In the genomic region with DNA sequence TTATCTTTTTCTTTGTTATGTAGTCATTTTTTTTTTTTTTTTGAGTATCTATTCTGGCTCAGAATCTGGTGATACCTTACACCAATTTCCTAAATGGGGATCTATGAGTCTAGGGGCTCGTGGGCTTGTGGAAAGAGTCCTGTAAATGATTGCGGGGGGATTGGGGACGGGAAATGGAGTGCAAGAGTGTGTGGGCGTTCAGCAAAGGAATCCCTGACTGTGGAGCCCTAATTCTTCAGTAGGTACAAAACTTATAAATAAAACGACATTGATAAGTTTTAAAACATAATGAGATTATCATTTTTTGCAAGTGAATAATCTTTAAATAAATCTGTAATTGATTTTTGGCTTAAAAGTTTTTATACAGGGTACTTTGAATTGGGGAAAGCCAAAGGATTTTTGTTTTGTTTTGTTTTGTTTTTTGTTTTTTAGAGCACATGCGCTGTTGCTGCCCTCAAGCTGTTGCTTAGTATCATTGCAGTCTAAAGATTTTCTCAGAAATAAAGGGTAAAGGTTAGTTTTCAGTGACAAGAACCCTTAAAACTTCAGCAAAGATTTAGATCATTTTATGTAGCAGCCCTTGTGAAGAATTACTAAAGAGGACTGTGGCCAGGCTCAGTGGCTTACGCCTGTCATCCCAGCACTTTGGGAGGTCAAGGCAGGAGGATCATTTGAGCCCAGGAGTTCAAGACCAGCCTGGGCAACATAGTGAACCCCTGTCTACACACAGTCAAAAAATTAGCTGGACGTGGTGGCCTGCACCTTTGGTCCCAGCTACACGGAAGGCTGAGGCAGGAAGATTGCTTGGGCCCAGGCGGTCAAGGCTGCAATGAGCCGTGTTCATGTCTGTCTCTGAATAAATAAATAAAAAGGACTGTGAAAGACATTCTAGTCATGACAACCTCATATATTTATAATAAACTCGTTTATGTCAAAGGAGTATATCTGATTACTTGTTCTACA, we compare ENCODE assay signal across 8 cellular contexts. TPM values are rescaled to one million over a fixed set of nuclear protein-coding genes. Genes with fewer than 3 reads are reported as not detected.
DNase-seq lines count a peak whose midpoint lies in the region; ATAC-seq and TF ChIP-seq lines count a peak whose summit lies in the region.

No MANE protein-coding gene starts in this region.

- DNase-seq in ACHN (peak; percentile 47), GM10248 (ENCODE audit: extremely low spot score) (no peak), NAMALWA (ENCODE audit: low spot score) (peak; percentile 87), fibroblast of villous mesenchyme (ENCODE audit: low read depth) (peak; percentile 60), psoas muscle (no peak), NK-92 (lab: John Stamatoyannopoulos, UW; ENCODE audit: unreplicated experiment) (no peak), GM19240 (ENCODE audit: insufficient read length, low spot score) (no peak)

- TF ChIP-seq CTCF in GM10248 (IDR thresholded peaks at IDR 0.05; ENCODE audit: control extremely low read depth, extremely low read depth, low read depth, missing control alignments) (peak; percentile 82), WI38 (IDR thresholded peaks at IDR 0.05; ENCODE audit: low read depth, low read length) (peak; percentile 52), fibroblast of villous mesenchyme (IDR thresholded peaks at IDR 0.05; ENCODE audit: insufficient read depth, low read depth, low read length) (peak; percentile 74), psoas muscle (IDR thresholded peaks at IDR 0.05) (peak; percentile 70)

- peaks cover 9% of the 10 kb centered on the region for H3K4me1 ChIP-seq in psoas muscle

- H3K27me3 ChIP-seq in psoas muscle (ENCODE audit: insufficient read depth in 3 of 3, low read length in 2 of 3): no peaks in the 10 kb centered on the region

- ATAC-seq in psoas muscle: no peak

- H3K9me3 ChIP-seq in psoas muscle: no peaks in the 10 kb centered on the region

- 21 to 23% (median 22%) methylated on average over 12 of the region's 12 CpGs for WGBS in psoas muscle, 3 donors

- peak overlapping the region; percentile 91 for H3K4me3 ChIP-seq in WI38 (ENCODE audit: low read depth, low read length)
- H3K4me3 ChIP-seq in fibroblast of villous mesenchyme (ENCODE audit: low read depth, low read length): peak overlapping the region; percentile 99
- H3K4me3 ChIP-seq in psoas muscle: peak overlapping the region; percentile 82

- intact Hi-C loops in psoas muscle (cut with DNase I): loop anchor here (2.0 to 5.0 kb wide), 3 partner anchors 45 to 267 kb away; partner anchors contain the start of gene TPP2 (in 1 of the 2)

- POLR2A ChIA-PET in GM10248 (lab: Yijun Ruan, JAX): interaction anchor here (0.8 kb wide), 1 partner anchor 9 kb away, joined by 3 read pairs; no protein-coding TSS in a partner anchor

- H3K27ac ChIP-seq in psoas muscle: peak overlapping the region; percentile 94

- H3K36me3 ChIP-seq in psoas muscle (ENCODE audit: insufficient read depth in 1 of 2, low read depth in 1 of 2): peaks cover 0 to 11% of the 10 kb centered on the region in 2 donors

- in situ Hi-C loops in ACHN (cut with HindIII; ENCODE audit: low pct_ligation_motif_present, low pct_unique_long_range_greater_than_20kb, low sequenced_read_pairs): no loop called here

- CTCF ChIA-PET in GM10248 (lab: Yijun Ruan, JAX): interaction anchor here (0.6 to 6.8 kb wide), 12 partner anchors 8 to 268 kb away, joined by 3 to 36 read pairs (median 4); no protein-coding TSS in a partner anchor

RNA-seq across cellular contexts. Expression of gene ERCC5, which starts 1.7 kb away (rescaled TPM):
- total RNA-seq in fibroblast of villous mesenchyme: 67.3 and 94.1 TPM in 2 replicates
- total RNA-seq in psoas muscle: 10 to 100 TPM; 21.0 to 31.0 (median 27.4) TPM
- polyA plus RNA-seq in psoas muscle: 10 to 100 TPM; 13.5 to 37.4 (median 23.3) TPM

RNA-seq across cellular contexts. Expression of gene BIVM, which starts 48.6 kb away (rescaled TPM):
- total RNA-seq in fibroblast of villous mesenchyme: 31.2 and 62.2 TPM in 2 replicates
- 10 to 100 TPM; 14.9 to 19.9 (median 17.6) TPM for total RNA-seq in psoas muscle
- 10 to 100 TPM in 2 of 3 donors, 1 to 10 TPM in 1; 7.9 to 24.6 (median 10.9) TPM for polyA plus RNA-seq in psoas muscle

RNA-seq across cellular contexts. Expression of gene POGLUT2, which starts 48.8 kb away (rescaled TPM):
- 15.5 and 30.2 TPM in 2 replicates for total RNA-seq in fibroblast of villous mesenchyme
- 1 to 10 TPM in 1 of 4 donors, under 1 TPM in 3; 0.69 to 1.4 (median 0.87) TPM for total RNA-seq in psoas muscle
- polyA plus RNA-seq in psoas muscle: 1 to 10 TPM in 2 of 3 donors, under 1 TPM in 1; 0.96 to 1.9 (median 1.4) TPM

Comparison
In these comparisons a context has a peak if more than half of its experiments do, and no peak if none do; other contexts are left out.
1. DNase-seq: peak in ACHN (single experiment), NAMALWA (single experiment) and fibroblast of villous mesenchyme (single experiment); none in GM10248 (single experiment), psoas muscle (0 of 2), NK-92 (single experiment) and GM19240 (single experiment).
2. Peak in every context shown above with its lines, with median percentiles within 50 percentile points of each other: CTCF ChIP-seq and H3K4me3 ChIP-seq.